Comparison of ENCODE assay signal across 1 cellular context in the genomic region with DNA sequence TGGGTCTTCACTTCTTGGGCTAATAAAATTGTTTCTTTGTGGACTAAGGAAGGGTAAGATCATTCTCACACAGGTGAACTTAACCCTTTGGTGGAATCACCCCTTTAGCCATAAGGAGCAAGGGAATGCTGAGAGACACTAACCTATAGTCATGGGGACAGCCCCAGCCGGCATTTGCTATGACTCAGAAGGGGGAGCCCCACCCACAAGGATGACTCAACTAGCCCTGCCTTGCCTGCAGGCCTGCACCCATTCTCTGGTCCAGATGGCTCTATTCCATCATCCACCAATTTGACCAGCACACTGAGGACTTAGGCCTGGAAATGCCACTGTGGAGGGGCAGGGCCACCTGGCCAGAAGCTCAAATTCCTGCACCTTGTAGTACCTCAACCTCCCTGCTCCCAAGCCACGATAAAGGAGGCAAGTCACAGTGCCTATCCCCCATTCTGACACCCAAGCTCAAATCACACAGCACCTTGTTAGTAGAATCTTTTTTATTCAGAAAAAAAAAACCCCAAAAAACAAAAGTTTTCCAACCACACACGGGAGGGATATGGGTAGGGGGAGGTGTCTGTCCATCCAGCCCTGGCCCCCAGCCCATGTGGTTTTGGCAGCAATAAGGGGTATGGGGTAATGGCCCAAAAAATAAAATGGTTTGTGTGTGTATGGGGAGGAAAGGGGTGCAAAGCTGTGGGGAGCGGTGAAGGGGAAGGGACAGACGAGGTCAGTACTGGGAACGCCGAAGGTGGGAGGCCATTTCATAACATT.
TF ChIP-seq lines count a peak whose summit lies in the region.

No MANE protein-coding gene starts in this region.

TF ChIP-seq in GM12878, 131 proteins besides CTCF, POLR2A, EP300 and RAD21 (continues in another document):
- TF ChIP-seq SUPT20H (IDR thresholded peaks at IDR 0.05; ENCODE audit: borderline replicate concordance, control insufficient read depth, low read depth, low read length) (no peak), MTA3 (IDR thresholded peaks at IDR 0.05; ENCODE audit: borderline replicate concordance, low read length) (no peak), RB1 (IDR thresholded peaks at IDR 0.05; ENCODE audit: borderline replicate concordance) (no peak), TBL1XR1 (IDR thresholded peaks at IDR 0.05; ENCODE audit: low read depth, low read length) (0 out of 2 replicates have a peak, but pooled peaks have one; percentile 25), IRF4 (IDR thresholded peaks at IDR 0.05; ENCODE audit: low read depth, low read length) (peak; percentile 87), ETV6 (conservative IDR thresholded peaks at IDR 0.05 in 1 of 2, IDR thresholded peaks at IDR 0.05 in 1 of 2; ENCODE audit: borderline replicate concordance in 1 of 2, low read depth in 1 of 2) (peak in 1 of 2 experiments; percentile 53; a peak in 2 of 4 replicates), JUNB (IDR thresholded peaks at IDR 0.05) (peak; percentile 92), POLR2AphosphoS2 (IDR thresholded peaks at IDR 0.05; ENCODE audit: low read depth, low read length) (peak; percentile 93), LARP7 (IDR thresholded peaks at IDR 0.05) (peak; percentile 54; the same call in 1 of the 2 replicates), TARDBP (IDR thresholded peaks at IDR 0.05; ENCODE audit: borderline replicate concordance) (0 out of 2 replicates have a peak, but pooled peaks have one; percentile 8), RBBP5 (conservative IDR thresholded peaks at IDR 0.05) (no peak), GABPA (IDR thresholded peaks at IDR 0.05; ENCODE audit: low read depth) (no peak), TCF7 (IDR thresholded peaks at IDR 0.05; ENCODE audit: borderline replicate concordance) (peak; percentile 54; the same call in 1 of the 2 replicates), RELA (IDR thresholded peaks at IDR 0.05; ENCODE audit: borderline replicate concordance, partially characterized antibody) (peak; percentile 83), IKZF2 (IDR thresholded peaks at IDR 0.05) (peak; percentile 80 to 91), ATF7 (IDR thresholded peaks at IDR 0.05; ENCODE audit: low read depth) (peak; percentile 72), HDAC6 (IDR thresholded peaks at IDR 0.05; ENCODE audit: unreplicated experiment) (no peak), EGR1 (IDR thresholded peaks at IDR 0.05; ENCODE audit: borderline replicate concordance in 1 of 2, low read depth in 2 of 2, low read length in 2 of 2) (peak in 1 of 2 experiments; percentile 21; a peak in 1 of 3 replicates), CBFB (IDR thresholded peaks at IDR 0.05; ENCODE audit: low read depth) (peak; percentile 87; the same call in 1 of the 2 replicates), BRCA1 (IDR thresholded peaks at IDR 0.05; ENCODE audit: low read depth, low read length) (no peak), CHD2 (IDR thresholded peaks at IDR 0.05; ENCODE audit: borderline replicate concordance, low read depth, low read length) (0 out of 2 replicates have a peak, but pooled peaks have one; percentile 42), CEBPB (IDR thresholded peaks at IDR 0.05; ENCODE audit: borderline replicate concordance in 1 of 2, low read depth in 2 of 2, low read length in 2 of 2) (no peak), SMC3 (IDR thresholded peaks at IDR 0.05; ENCODE audit: borderline replicate concordance, low read length) (no peak; the same call in 1 of the 2 replicates), SIN3A (IDR thresholded peaks at IDR 0.05; ENCODE audit: low read depth, low read length) (0 out of 2 replicates have a peak, but pooled peaks have one; percentile 29), WRNIP1 (IDR thresholded peaks at IDR 0.05; ENCODE audit: borderline replicate concordance, low read depth, low read length) (no peak), FOXM1 (IDR thresholded peaks at IDR 0.05; ENCODE audit: low read depth, low read length) (no peak), SMARCA5 (IDR thresholded peaks at IDR 0.05) (peak; percentile 70; the same call in 1 of the 2 replicates), KAT2A (conservative IDR thresholded peaks at IDR 0.05; ENCODE audit: control insufficient read depth, low read depth, low read length) (no peak), ZNF207 (IDR thresholded peaks at IDR 0.05; ENCODE audit: borderline replicate concordance) (no peak), IKZF1 (conservative IDR thresholded peaks at IDR 0.05) (peak; percentile 90)
- TF ChIP-seq, protein P1, sequence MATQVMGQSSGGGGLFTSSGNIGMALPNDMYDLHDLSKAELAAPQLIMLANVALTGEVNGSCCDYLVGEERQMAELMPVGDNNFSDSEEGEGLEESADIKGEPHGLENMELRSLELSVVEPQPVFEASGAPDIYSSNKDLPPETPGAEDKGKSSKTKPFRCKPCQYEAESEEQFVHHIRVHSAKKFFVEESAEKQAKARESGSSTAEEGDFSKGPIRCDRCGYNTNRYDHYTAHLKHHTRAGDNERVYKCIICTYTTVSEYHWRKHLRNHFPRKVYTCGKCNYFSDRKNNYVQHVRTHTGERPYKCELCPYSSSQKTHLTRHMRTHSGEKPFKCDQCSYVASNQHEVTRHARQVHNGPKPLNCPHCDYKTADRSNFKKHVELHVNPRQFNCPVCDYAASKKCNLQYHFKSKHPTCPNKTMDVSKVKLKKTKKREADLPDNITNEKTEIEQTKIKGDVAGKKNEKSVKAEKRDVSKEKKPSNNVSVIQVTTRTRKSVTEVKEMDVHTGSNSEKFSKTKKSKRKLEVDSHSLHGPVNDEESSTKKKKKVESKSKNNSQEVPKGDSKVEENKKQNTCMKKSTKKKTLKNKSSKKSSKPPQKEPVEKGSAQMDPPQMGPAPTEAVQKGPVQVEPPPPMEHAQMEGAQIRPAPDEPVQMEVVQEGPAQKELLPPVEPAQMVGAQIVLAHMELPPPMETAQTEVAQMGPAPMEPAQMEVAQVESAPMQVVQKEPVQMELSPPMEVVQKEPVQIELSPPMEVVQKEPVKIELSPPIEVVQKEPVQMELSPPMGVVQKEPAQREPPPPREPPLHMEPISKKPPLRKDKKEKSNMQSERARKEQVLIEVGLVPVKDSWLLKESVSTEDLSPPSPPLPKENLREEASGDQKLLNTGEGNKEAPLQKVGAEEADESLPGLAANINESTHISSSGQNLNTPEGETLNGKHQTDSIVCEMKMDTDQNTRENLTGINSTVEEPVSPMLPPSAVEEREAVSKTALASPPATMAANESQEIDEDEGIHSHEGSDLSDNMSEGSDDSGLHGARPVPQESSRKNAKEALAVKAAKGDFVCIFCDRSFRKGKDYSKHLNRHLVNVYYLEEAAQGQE (IDR thresholded peaks at IDR 0.05; ENCODE audit: low read depth, low read length), result 0 out of 2 replicates have a peak, but pooled peaks have one; percentile 30
- TF ChIP-seq, protein P2, sequence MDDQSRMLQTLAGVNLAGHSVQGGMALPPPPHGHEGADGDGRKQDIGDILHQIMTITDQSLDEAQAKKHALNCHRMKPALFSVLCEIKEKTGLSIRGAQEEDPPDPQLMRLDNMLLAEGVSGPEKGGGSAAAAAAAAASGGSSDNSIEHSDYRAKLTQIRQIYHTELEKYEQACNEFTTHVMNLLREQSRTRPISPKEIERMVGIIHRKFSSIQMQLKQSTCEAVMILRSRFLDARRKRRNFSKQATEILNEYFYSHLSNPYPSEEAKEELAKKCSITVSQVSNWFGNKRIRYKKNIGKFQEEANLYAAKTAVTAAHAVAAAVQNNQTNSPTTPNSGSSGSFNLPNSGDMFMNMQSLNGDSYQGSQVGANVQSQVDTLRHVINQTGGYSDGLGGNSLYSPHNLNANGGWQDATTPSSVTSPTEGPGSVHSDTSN (IDR thresholded peaks at IDR 0.05; ENCODE audit: insufficient replicate concordance, low read depth, low read length), result peak; percentile 3
- TF ChIP-seq, protein P3, sequence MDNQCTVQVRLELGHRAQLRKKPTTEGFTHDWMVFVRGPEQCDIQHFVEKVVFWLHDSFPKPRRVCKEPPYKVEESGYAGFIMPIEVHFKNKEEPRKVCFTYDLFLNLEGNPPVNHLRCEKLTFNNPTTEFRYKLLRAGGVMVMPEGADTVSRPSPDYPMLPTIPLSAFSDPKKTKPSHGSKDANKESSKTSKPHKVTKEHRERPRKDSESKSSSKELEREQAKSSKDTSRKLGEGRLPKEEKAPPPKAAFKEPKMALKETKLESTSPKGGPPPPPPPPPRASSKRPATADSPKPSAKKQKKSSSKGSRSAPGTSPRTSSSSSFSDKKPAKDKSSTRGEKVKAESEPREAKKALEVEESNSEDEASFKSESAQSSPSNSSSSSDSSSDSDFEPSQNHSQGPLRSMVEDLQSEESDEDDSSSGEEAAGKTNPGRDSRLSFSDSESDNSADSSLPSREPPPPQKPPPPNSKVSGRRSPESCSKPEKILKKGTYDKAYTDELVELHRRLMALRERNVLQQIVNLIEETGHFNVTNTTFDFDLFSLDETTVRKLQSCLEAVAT (IDR thresholded peaks at IDR 0.05), result peak; percentile 75
- TF ChIP-seq, protein P4, sequence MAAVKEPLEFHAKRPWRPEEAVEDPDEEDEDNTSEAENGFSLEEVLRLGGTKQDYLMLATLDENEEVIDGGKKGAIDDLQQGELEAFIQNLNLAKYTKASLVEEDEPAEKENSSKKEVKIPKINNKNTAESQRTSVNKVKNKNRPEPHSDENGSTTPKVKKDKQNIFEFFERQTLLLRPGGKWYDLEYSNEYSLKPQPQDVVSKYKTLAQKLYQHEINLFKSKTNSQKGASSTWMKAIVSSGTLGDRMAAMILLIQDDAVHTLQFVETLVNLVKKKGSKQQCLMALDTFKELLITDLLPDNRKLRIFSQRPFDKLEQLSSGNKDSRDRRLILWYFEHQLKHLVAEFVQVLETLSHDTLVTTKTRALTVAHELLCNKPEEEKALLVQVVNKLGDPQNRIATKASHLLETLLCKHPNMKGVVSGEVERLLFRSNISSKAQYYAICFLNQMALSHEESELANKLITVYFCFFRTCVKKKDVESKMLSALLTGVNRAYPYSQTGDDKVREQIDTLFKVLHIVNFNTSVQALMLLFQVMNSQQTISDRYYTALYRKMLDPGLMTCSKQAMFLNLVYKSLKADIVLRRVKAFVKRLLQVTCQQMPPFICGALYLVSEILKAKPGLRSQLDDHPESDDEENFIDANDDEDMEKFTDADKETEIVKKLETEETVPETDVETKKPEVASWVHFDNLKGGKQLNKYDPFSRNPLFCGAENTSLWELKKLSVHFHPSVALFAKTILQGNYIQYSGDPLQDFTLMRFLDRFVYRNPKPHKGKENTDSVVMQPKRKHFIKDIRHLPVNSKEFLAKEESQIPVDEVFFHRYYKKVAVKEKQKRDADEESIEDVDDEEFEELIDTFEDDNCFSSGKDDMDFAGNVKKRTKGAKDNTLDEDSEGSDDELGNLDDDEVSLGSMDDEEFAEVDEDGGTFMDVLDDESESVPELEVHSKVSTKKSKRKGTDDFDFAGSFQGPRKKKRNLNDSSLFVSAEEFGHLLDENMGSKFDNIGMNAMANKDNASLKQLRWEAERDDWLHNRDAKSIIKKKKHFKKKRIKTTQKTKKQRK (IDR thresholded peaks at IDR 0.05; ENCODE audit: low read depth, low read length), result no peak
- TF ChIP-seq, protein P5, sequence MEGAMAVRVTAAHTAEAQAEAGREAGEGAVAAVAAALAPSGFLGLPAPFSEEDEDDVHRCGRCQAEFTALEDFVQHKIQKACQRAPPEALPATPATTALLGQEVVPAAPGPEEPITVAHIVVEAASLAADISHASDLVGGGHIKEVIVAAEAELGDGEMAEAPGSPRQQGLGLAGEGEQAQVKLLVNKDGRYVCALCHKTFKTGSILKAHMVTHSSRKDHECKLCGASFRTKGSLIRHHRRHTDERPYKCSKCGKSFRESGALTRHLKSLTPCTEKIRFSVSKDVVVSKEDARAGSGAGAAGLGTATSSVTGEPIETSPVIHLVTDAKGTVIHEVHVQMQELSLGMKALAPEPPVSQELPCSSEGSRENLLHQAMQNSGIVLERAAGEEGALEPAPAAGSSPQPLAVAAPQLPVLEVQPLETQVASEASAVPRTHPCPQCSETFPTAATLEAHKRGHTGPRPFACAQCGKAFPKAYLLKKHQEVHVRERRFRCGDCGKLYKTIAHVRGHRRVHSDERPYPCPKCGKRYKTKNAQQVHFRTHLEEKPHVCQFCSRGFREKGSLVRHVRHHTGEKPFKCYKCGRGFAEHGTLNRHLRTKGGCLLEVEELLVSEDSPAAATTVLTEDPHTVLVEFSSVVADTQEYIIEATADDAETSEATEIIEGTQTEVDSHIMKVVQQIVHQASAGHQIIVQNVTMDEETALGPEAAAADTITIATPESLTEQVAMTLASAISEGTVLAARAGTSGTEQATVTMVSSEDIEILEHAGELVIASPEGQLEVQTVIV (IDR thresholded peaks at IDR 0.05; ENCODE audit: borderline replicate concordance, partially characterized antibody), result no peak
- TF ChIP-seq, protein P6, sequence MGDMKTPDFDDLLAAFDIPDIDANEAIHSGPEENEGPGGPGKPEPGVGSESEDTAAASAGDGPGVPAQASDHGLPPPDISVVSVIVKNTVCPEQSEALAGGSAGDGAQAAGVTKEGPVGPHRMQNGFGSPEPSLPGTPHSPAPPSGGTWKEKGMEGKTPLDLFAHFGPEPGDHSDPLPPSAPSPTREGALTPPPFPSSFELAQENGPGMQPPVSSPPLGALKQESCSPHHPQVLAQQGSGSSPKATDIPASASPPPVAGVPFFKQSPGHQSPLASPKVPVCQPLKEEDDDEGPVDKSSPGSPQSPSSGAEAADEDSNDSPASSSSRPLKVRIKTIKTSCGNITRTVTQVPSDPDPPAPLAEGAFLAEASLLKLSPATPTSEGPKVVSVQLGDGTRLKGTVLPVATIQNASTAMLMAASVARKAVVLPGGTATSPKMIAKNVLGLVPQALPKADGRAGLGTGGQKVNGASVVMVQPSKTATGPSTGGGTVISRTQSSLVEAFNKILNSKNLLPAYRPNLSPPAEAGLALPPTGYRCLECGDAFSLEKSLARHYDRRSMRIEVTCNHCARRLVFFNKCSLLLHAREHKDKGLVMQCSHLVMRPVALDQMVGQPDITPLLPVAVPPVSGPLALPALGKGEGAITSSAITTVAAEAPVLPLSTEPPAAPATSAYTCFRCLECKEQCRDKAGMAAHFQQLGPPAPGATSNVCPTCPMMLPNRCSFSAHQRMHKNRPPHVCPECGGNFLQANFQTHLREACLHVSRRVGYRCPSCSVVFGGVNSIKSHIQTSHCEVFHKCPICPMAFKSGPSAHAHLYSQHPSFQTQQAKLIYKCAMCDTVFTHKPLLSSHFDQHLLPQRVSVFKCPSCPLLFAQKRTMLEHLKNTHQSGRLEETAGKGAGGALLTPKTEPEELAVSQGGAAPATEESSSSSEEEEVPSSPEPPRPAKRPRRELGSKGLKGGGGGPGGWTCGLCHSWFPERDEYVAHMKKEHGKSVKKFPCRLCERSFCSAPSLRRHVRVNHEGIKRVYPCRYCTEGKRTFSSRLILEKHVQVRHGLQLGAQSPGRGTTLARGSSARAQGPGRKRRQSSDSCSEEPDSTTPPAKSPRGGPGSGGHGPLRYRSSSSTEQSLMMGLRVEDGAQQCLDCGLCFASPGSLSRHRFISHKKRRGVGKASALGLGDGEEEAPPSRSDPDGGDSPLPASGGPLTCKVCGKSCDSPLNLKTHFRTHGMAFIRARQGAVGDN (IDR thresholded peaks at IDR 0.05), result peak; percentile 40
- TF ChIP-seq, protein P7, sequence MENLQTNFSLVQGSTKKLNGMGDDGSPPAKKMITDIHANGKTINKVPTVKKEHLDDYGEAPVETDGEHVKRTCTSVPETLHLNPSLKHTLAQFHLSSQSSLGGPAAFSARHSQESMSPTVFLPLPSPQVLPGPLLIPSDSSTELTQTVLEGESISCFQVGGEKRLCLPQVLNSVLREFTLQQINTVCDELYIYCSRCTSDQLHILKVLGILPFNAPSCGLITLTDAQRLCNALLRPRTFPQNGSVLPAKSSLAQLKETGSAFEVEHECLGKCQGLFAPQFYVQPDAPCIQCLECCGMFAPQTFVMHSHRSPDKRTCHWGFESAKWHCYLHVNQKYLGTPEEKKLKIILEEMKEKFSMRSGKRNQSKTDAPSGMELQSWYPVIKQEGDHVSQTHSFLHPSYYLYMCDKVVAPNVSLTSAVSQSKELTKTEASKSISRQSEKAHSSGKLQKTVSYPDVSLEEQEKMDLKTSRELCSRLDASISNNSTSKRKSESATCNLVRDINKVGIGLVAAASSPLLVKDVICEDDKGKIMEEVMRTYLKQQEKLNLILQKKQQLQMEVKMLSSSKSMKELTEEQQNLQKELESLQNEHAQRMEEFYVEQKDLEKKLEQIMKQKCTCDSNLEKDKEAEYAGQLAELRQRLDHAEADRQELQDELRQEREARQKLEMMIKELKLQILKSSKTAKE (IDR thresholded peaks at IDR 0.05; ENCODE audit: low read depth, poor library complexity, severe bottlenecking), result peak; percentile 22
